Comparison of ENCODE assay signal across 1 cellular context in genomic region chr17:17304521-17304985, GRCh38.
TF ChIP-seq lines count a peak whose summit lies in the region.

No MANE protein-coding gene starts in this region.

TF ChIP-seq in K562, 482 proteins besides CTCF, POLR2A, EP300 and RAD21 (continued from another document):
- TF ChIP-seq MGA (IDR thresholded peaks at IDR 0.05) (0 out of 2 replicates have a peak, but pooled peaks have one; percentile 9), GMEB1 (CRISPR knock-in tag; IDR thresholded peaks at IDR 0.05) (no peak), REST (CRISPR knock-in tag; IDR thresholded peaks at IDR 0.05; ENCODE audit: low read depth) (no peak), ZNF24 (IDR thresholded peaks at IDR 0.05) (no peak), PTTG1 (tag; IDR thresholded peaks at IDR 0.05; ENCODE audit: low read depth) (no peak), ZNF785 (CRISPR knock-in tag; IDR thresholded peaks at IDR 0.05) (no peak), ZNF830 (CRISPR knock-in tag; IDR thresholded peaks at IDR 0.05) (no peak), ZNF395 (CRISPR knock-in tag; IDR thresholded peaks at IDR 0.05) (no peak; the same call in 1 of the 2 replicates), CC2D1A (IDR thresholded peaks at IDR 0.05) (peak; percentile 64; the same call in 1 of the 2 replicates), MYC (IDR thresholded peaks at IDR 0.05; ENCODE audit: low read depth, low read length) (0 out of 2 replicates have a peak, but pooled peaks have one; percentile 18), MYC (CRISPR knock-in tag; IDR thresholded peaks at IDR 0.05; ENCODE audit: borderline replicate concordance, low read depth) (no peak), CHCHD3 (CRISPR knock-in tag; IDR thresholded peaks at IDR 0.05) (no peak), GATA2 (CRISPR knock-in tag; IDR thresholded peaks at IDR 0.05) (peak; percentile 59), MLLT1 (IDR thresholded peaks at IDR 0.05) (peak in 1 of 2 experiments; percentile 48; a peak in 1 of 4 replicates), TBL1XR1 (IDR thresholded peaks at IDR 0.05; ENCODE audit: low read length in 2 of 2) (peak; percentile 50 to 55; a peak in 3 of 4 replicates), TAF9B (IDR thresholded peaks at IDR 0.05; ENCODE audit: partially characterized antibody) (peak; percentile 19), U2AF1 (optimal IDR thresholded peaks at IDR 0.05; ENCODE audit: low read depth, low read length) (no peak), ZBED1 (IDR thresholded peaks at IDR 0.05) (no peak), TCFL5 (CRISPR knock-in tag; conservative IDR thresholded peaks at IDR 0.05) (no peak), FOXM1 (IDR thresholded peaks at IDR 0.05; ENCODE audit: low read depth) (peak; percentile 77), FOXM1 (CRISPR knock-in tag; IDR thresholded peaks at IDR 0.05; ENCODE audit: low read depth) (no peak), ELK3 (CRISPR knock-in tag; IDR thresholded peaks at IDR 0.05) (no peak), TCF3 (CRISPR knock-in tag; IDR thresholded peaks at IDR 0.05) (peak; percentile 94), ZNF282 (CRISPR knock-in tag; IDR thresholded peaks at IDR 0.05) (no peak), ZBTB11 (CRISPR knock-in tag; IDR thresholded peaks at IDR 0.05) (no peak; a peak in 1 of 6 replicates), TSC22D4 (tag; IDR thresholded peaks at IDR 0.05) (no peak), HOXB6 (CRISPR knock-in tag; IDR thresholded peaks at IDR 0.05; ENCODE audit: borderline replicate concordance) (no peak), EWSR1 (IDR thresholded peaks at IDR 0.05; ENCODE audit: borderline replicate concordance, low read depth, partially characterized antibody) (no peak)
